Comparison of ENCODE assay signal across 21 cellular contexts in the genomic region with DNA sequence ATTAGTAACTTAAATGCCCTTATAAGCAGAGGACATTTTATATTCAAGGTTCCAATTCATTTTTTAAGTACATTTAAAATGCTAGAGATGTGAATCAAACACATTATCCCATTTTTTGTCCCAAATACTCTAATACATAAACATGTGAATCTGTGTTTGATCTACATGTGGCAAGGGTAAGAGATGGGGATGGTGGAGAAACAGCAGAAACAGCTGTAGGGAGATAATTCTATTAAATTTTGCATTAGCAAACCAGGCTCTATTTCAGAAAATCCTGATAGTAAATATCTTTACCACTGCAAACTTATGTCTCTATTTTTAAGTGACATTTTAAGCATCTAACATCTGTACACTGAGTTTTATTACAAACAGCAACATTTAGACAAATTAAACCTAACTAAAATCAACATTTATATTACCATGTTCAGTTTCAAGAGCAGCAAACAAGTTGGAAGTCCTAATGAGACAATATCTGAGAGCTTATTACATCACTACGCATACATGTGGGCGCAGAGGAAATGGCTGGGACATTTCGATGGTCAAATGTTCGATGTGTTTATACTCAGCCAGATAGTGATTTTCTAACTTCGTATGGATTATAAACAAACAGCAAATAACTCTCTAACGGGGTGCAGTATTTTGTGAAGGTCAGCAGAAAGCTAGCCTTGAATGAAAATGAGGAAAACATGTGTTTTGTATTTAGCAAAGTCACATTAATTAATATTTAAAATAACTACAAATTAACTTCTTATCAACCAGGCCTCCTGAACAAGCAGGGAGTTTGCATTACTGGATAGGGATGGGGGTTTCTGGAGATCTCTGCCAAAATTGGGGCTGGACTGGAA.
"Had no signal": no experiment of that assay in that cellular context is flagged by ENCODE, and none has a peak within 500 bp of the region (broad histone marks: within the 10 kb centered on the region; RNA-seq: fewer than 3 reads in every experiment).

No MANE protein-coding gene starts in this region.

- H3K9me3 ChIP-seq: breast epithelium had no signal

- DNase-seq: activated CD4-positive, alpha-beta memory T cell treated with anti-CD3 and anti-CD28 coated beads for 36 hours; activated CD4-positive, alpha-beta T cell treated with anti-CD3 and anti-CD28 coated beads, Interleukin-2, amount 10 ng/mL, durations not matched to agents 7 days and 5 days; activated CD4-positive, CD25-positive, alpha-beta regulatory T cell; activated CD8-positive, alpha-beta memory T cell treated with anti-CD3 and anti-CD28 coated beads for 24 hours; activated gamma-delta T cell treated with Interleukin-2 at 50 U/mL for 16 hours; activated naive CD4-positive, alpha-beta T cell treated with anti-CD3 and anti-CD28 coated beads, Interleukin-2, amount 50 U/mL, for 16 hours; activated T-cell treated with anti-CD3 and anti-CD28 coated beads for 4 hours; activated T-cell treated with anti-CD3 and anti-CD28 coated beads, Interleukin-2, amount 50 U/mL, for 48 hours; aorta; caudate nucleus; KG1; NCI-H1048; NCI-H146; NCI-H1930; NCI-H510A treated with DMSO at 0.1 percent for 48 hours; NCI-H69; PC-3; SHP77 treated with DMSO at 0.1 percent for 48 hours; T-helper 1 cell had no signal

- H3K4me1 ChIP-seq: breast epithelium had no signal

- H3K4me3 ChIP-seq: breast epithelium had no signal

- H3K27me3 ChIP-seq: breast epithelium had no signal

- H3K36me3 ChIP-seq: breast epithelium had no signal

- H3K27ac ChIP-seq: breast epithelium, VCaP had no signal
